16 cellular contexts compared by ENCODE assay signal in the genomic region with DNA sequence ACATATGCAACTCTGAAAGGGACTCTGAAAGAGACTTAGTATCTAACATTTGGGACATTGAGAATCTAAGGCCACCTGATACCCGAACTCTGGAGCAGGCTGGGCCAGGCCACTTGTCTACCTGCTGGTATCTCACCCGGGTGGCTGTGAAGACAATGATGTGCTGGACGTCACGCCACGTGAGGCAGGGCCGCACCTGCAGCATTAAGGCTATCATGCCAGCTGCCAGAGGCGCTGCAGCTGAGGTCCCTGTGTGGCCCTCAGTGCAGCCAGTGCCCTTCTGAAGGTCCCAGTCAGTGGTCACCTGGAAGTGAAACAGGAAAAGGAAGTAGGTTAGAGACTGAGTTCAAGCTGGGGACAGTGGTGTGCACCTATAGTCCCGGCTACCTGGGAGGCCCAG. TPM values are rescaled to one million over a fixed set of nuclear protein-coding genes. Genes with fewer than 3 reads are reported as not detected.
DNase-seq lines count a peak whose midpoint lies in the region; ATAC-seq, FAIRE-seq and TF ChIP-seq lines count a peak whose summit lies in the region.
"Had no signal": no experiment of that assay in that cellular context is flagged by ENCODE, and none has a peak within 500 bp of the region (broad histone marks: within the 10 kb centered on the region; RNA-seq: fewer than 3 reads in every experiment).

No MANE protein-coding gene starts in this region.

- WGBS in K562 (ENCODE audit: insufficient coverage, low coverage, missing lambda C conversion rate), result 85% methylated on average over 8 of the region's 8 CpGs

- H3K9me3 Mint-ChIP-seq in IgD-negative memory B cell, result no peaks in the 10 kb centered on the region
- no peaks in the 10 kb centered on the region for H3K9me3 Mint-ChIP-seq in stimulated activated effector memory CD8-positive, alpha-beta T cell treated with anti-CD3 and anti-CD28 coated beads, Interleukin-12 subunit alpha, Interleukin-12 subunit beta, amount 100 ng/mL, for 72 hours
- H3K9me3 Mint-ChIP-seq: activated T-helper 1 cell treated with anti-CD3 and anti-CD28 coated beads, Interleukin-12 subunit alpha, Interleukin-12 subunit beta, Interleukin-2, Interleukin-4 antibody, amounts not matched to agents 30 ng/mL and 10 ng/mL and 1 ng/mL, durations not matched to agents 14 hours and 24 hours and 36 hours; effector memory CD8-positive, alpha-beta T cell had no signal

- no peaks in the 10 kb centered on the region for H3K79me2 ChIP-seq in K562 (ENCODE audit: control insufficient read depth, insufficient read depth, low read length)

- intact Hi-C loops in K562 (cut with micrococcal nuclease), result no loop called here

- H3K27me3 Mint-ChIP-seq in IgD-negative memory B cell, result no peaks in the 10 kb centered on the region
- H3K27me3 Mint-ChIP-seq: effector memory CD8-positive, alpha-beta T cell had no signal

- in situ Hi-C loops in K562 (cut with MboI), result no loop called here

- no peak overlapping the region for H3K4me3 Mint-ChIP-seq in IgD-negative memory B cell
- H3K4me3 Mint-ChIP-seq in stimulated activated effector memory CD8-positive, alpha-beta T cell treated with anti-CD3 and anti-CD28 coated beads, Interleukin-12 subunit alpha, Interleukin-12 subunit beta, amount 100 ng/mL, for 72 hours, result no peak overlapping the region
- H3K4me3 Mint-ChIP-seq: activated T-helper 1 cell treated with anti-CD3 and anti-CD28 coated beads, Interleukin-12 subunit alpha, Interleukin-12 subunit beta, Interleukin-2, Interleukin-4 antibody, amounts not matched to agents 30 ng/mL and 10 ng/mL and 1 ng/mL, durations not matched to agents 14 hours and 24 hours and 36 hours; effector memory CD8-positive, alpha-beta T cell had no signal

- FAIRE-seq in K562 (lab: Jason Lieb, UNC), result no peak

- TF ChIP-seq RAD21 in K562 (CRISPR knock-in tag; conservative IDR thresholded peaks at IDR 0.05 in 1 of 2, IDR thresholded peaks at IDR 0.05 in 1 of 2), result no peak

- no peak overlapping the region; the same call in 1 of the 2 replicates for H3K4me2 ChIP-seq in K562 (ENCODE audit: insufficient read depth, low read length)

- POLR2A ChIA-PET in K562 (lab: Yijun Ruan, JAX), result interaction anchor here (0.6 to 3.3 kb wide), 2 partner anchors 11 to 389 kb away, joined by 3 to 20 read pairs; partner anchors contain the start of gene PCSK7

- ATAC-seq in K562 (no peak), HG02610 (IDR thresholded peaks at IDR 0.05; ENCODE audit: unreplicated experiment) (no peak)
- no peak for ATAC-seq in stimulated activated effector memory CD8-positive, alpha-beta T cell treated with anti-CD3 and anti-CD28 coated beads, Interleukin-12 subunit alpha, Interleukin-12 subunit beta, amount 100 ng/mL, for 72 hours
- ATAC-seq: effector memory CD8-positive, alpha-beta T cell; foreskin keratinocyte had no signal

- TF ChIP-seq POLR2A in K562 (conservative IDR thresholded peaks at IDR 0.05), result no peak

- peaks cover 42 to 45% of the 10 kb centered on the region in 2 experiments; a peak in 4 of 5 replicates for H3K4me1 ChIP-seq in K562 (replicated peaks in 1 of 2; ENCODE audit: control insufficient read depth in 2 of 2, insufficient read depth in 2 of 2, low read length in 2 of 2)
- peaks cover 88% of the 10 kb centered on the region for H3K4me1 ChIP-seq in muscle layer of colon (ENCODE audit: insufficient read depth, low read length)
- H3K4me1 ChIP-seq: foreskin keratinocyte had no signal

- H3K9ac ChIP-seq in K562 (ENCODE audit: insufficient read depth in 1 of 2, low read depth in 2 of 2, low read length in 2 of 2) (peak overlapping the region in 1 of 2 experiments; percentile 30; a peak in 1 of 4 replicates), muscle layer of colon (ENCODE audit: low read length) (peak overlapping the region; percentile 42)

- H3K27ac ChIP-seq in K562 (ENCODE audit: extremely low read depth, low read depth, low read length) (no peak overlapping the region), muscle layer of colon (ENCODE audit: low read depth, low read length) (peak overlapping the region; percentile 89)
- H3K27ac ChIP-seq: foreskin keratinocyte had no signal

- DNase-seq in K562 (ENCODE audit: extremely low read depth in 1 of 4, low spot score in 3 of 4) (no peak), NCI-H1694 treated with DMSO at 0.1 percent for 48 hours (lab: John Stamatoyannopoulos, UW) (no peak), EL (no peak)
- no peak for DNase-seq in stimulated activated effector memory CD8-positive, alpha-beta T cell treated with anti-CD3 and anti-CD28 coated beads, Interleukin-12 subunit alpha, Interleukin-12 subunit beta, amount 100 ng/mL, for 72 hours (ENCODE audit: low spot score in 2 of 2)
- DNase-seq: activated CD4-positive, alpha-beta T cell treated with anti-CD3 and anti-CD28 coated beads, Interleukin-2, amount 50 U/mL, for 1 hour; effector memory CD8-positive, alpha-beta T cell; foreskin keratinocyte; NCI-H1417 treated with DMSO at 0.1 percent for 48 hours; NCI-H345; SIG-M5; T-helper 9 cell; trophoblast cell had no signal

- CTCF ChIA-PET in K562 (lab: Yijun Ruan, JAX; ENCODE audit: low intra/inter-chr PET ratio), result no interaction called here

- H3K9me1 ChIP-seq in K562 (ENCODE audit: control insufficient read depth, insufficient read depth, low read length), result peaks cover 6% of the 10 kb centered on the region

- no TSS peak for BruUV-seq in K562 (replicated peaks; lab: Mats Ljungman, UMichigan)

- H4K20me1 ChIP-seq in K562 (replicated peaks; ENCODE audit: control insufficient read depth, insufficient read depth, low read length), result peaks cover 7% of the 10 kb centered on the region

- H3K27me3 ChIP-seq in K562 (ENCODE audit: control insufficient read depth in 2 of 2, insufficient read depth in 2 of 2, low read length in 2 of 2) (no peaks in the 10 kb centered on the region), muscle layer of colon (ENCODE audit: control insufficient read depth in 1 of 2, insufficient read depth in 2 of 2, low read length in 2 of 2) (no peaks in the 10 kb centered on the region)
- H3K27me3 ChIP-seq: foreskin keratinocyte had no signal

- no peak overlapping the region for H2AFZ ChIP-seq in K562 (ENCODE audit: low read depth, low read length)

- H3K4me1 Mint-ChIP-seq in IgD-negative memory B cell, result peaks cover 0 to 4% (median 0%) of the 10 kb centered on the region in 3 donors
- peaks cover 21% of the 10 kb centered on the region for H3K4me1 Mint-ChIP-seq in stimulated activated effector memory CD8-positive, alpha-beta T cell treated with anti-CD3 and anti-CD28 coated beads, Interleukin-12 subunit alpha, Interleukin-12 subunit beta, amount 100 ng/mL, for 72 hours

- peak overlapping the region in 2 of 3 donors; percentile 62 to 78 for H3K27ac Mint-ChIP-seq in IgD-negative memory B cell
- peak overlapping the region; percentile 89 for H3K27ac Mint-ChIP-seq in stimulated activated effector memory CD8-positive, alpha-beta T cell treated with anti-CD3 and anti-CD28 coated beads, Interleukin-12 subunit alpha, Interleukin-12 subunit beta, amount 100 ng/mL, for 72 hours
- H3K27ac Mint-ChIP-seq: activated T-helper 1 cell treated with anti-CD3 and anti-CD28 coated beads, Interleukin-12 subunit alpha, Interleukin-12 subunit beta, Interleukin-2, Interleukin-4 antibody, amounts not matched to agents 30 ng/mL and 10 ng/mL and 1 ng/mL, durations not matched to agents 14 hours and 24 hours and 36 hours had no signal

- no peak overlapping the region for H3K4me3 ChIP-seq in K562
- H3K4me3 ChIP-seq in muscle layer of colon (ENCODE audit: low read depth in 1 of 2, low read length in 2 of 2), result peak overlapping the region in 1 of 2 donors; percentile 16

- H3K36me3 Mint-ChIP-seq in IgD-negative memory B cell, result no peaks in the 10 kb centered on the region
- peaks cover 95% of the 10 kb centered on the region for H3K36me3 Mint-ChIP-seq in stimulated activated effector memory CD8-positive, alpha-beta T cell treated with anti-CD3 and anti-CD28 coated beads, Interleukin-12 subunit alpha, Interleukin-12 subunit beta, amount 100 ng/mL, for 72 hours

- no peak for TF ChIP-seq EP300 in K562 (IDR thresholded peaks at IDR 0.05; ENCODE audit: low read length)

- no peak for TF ChIP-seq CTCF in K562 (IDR thresholded peaks at IDR 0.05 in 2 of 3, conservative IDR thresholded peaks at IDR 0.05 in 1 of 3; ENCODE audit: insufficient read depth in 2 of 3, low read depth in 1 of 3, low read length in 3 of 3)

- H3K36me3 ChIP-seq in K562 (ENCODE audit: control insufficient read depth, insufficient read depth, low read length), result peaks cover 69% of the 10 kb centered on the region
- peaks cover 42% of the 10 kb centered on the region for H3K36me3 ChIP-seq in muscle layer of colon (ENCODE audit: insufficient read depth, low read length)

- H3K9me3 ChIP-seq in K562 (replicated peaks; ENCODE audit: control insufficient read depth, insufficient read depth, low read depth, low read length), result no peaks in the 10 kb centered on the region
- H3K9me3 ChIP-seq in muscle layer of colon (ENCODE audit: low read length), result no peaks in the 10 kb centered on the region

RNA-seq across cellular contexts. Expression of gene PCSK7, which starts 12.4 kb away (rescaled TPM):
- polyA plus RNA-seq in IgD-negative memory B cell (68.1 TPM), K562 (2011; rRNA removed) (14.9 and 15.6 TPM in 2 replicates), K562 (2014; fragmentation: Illumina TruSeq; extraction: Trizol) (19.9 and 22.1 TPM in 2 replicates), K562 (2014; fragmentation: Nextera tagmentation; extraction: Ambion mirVana) (1 to 10 TPM; 3.1 to 3.9 TPM), K562 (2014; rRNA removed) (25.3 and 27.7 TPM in 2 replicates)
- total RNA-seq in K562 (2011; cell fraction: chromatin; rRNA removed; ENCODE audit: low replicate concordance), result 109 and 170 TPM in 2 replicates
- 70.1 and 82.7 TPM in 2 replicates for total RNA-seq in K562 (2011; cell fraction: nucleolus; rRNA removed)
- 95.3 and 149 TPM in 2 replicates for total RNA-seq in K562 (2011; cell fraction: nucleoplasm; rRNA removed)
- total RNA-seq in K562 (2014; rRNA removed) (15.2 and 20.8 TPM in 2 replicates), K562 (2014; rRNA removed; fragmentation: Illumina TruSeq; extraction: Trizol) (15.2 and 15.6 TPM in 2 replicates), K562 (2015; rRNA removed; fragmentation: Illumina TruSeq; extraction: Trizol) (16.7 and 18.2 TPM in 2 replicates), K562 (2021) (29.2 and 30.4 TPM in 2 replicates)
- polyA plus RNA-seq in K562 (2011; cell fraction: cytosol; rRNA removed), result 12.6 and 18.1 TPM in 2 replicates
- 52.6 and 75.4 TPM in 2 replicates for polyA plus RNA-seq in K562 (2011; cell fraction: nucleus; rRNA removed)
- polyA plus RNA-seq in K562 (2012), result 14.7 and 15.3 TPM in 2 replicates
- polyA minus RNA-seq in K562 (2011; rRNA and poly(A)+ RNA removed), result 14.8 and 19.1 TPM in 2 replicates
- 10.0 and 10.3 TPM in 2 replicates for polyA minus RNA-seq in K562 (2011; cell fraction: cytosol; rRNA and poly(A)+ RNA removed)
- polyA minus RNA-seq in K562 (2011; cell fraction: nucleus; rRNA and poly(A)+ RNA removed), result 21.3 and 21.8 TPM in 2 replicates

RNA-seq across cellular contexts. Expression of gene RNF214, which starts 13.0 kb away (rescaled TPM):
- polyA plus RNA-seq in IgD-negative memory B cell (12.5 TPM), K562 (2011; rRNA removed) (12.6 and 18.0 TPM in 2 replicates), K562 (2014; fragmentation: Illumina TruSeq; extraction: Trizol) (20.2 and 22.7 TPM in 2 replicates), K562 (2014; fragmentation: Nextera tagmentation; extraction: Ambion mirVana) (1 to 10 TPM; 6.6 to 7.4 TPM), K562 (2014; rRNA removed) (11.6 and 12.1 TPM in 2 replicates)
- total RNA-seq in K562 (2011; cell fraction: chromatin; rRNA removed; ENCODE audit: low replicate concordance), result 50.5 and 69.2 TPM in 2 replicates
- 27.5 and 29.7 TPM in 2 replicates for total RNA-seq in K562 (2011; cell fraction: nucleolus; rRNA removed)
- total RNA-seq in K562 (2011; cell fraction: nucleoplasm; rRNA removed), result 50.4 and 53.5 TPM in 2 replicates
- total RNA-seq in K562 (2014; rRNA removed) (6.6 and 10.1 TPM in 2 replicates), K562 (2014; rRNA removed; fragmentation: Illumina TruSeq; extraction: Trizol) (11.9 and 13.5 TPM in 2 replicates), K562 (2015; rRNA removed; fragmentation: Illumina TruSeq; extraction: Trizol) (9.5 and 10.2 TPM in 2 replicates), K562 (2021) (22.3 and 24.8 TPM in 2 replicates)
- polyA plus RNA-seq in K562 (2011; cell fraction: cytosol; rRNA removed), result 12.9 and 16.7 TPM in 2 replicates
- polyA plus RNA-seq in K562 (2011; cell fraction: nucleus; rRNA removed), result 28.9 and 44.6 TPM in 2 replicates
- 12.9 and 16.1 TPM in 2 replicates for polyA plus RNA-seq in K562 (2012)
- 22.6 and 29.9 TPM in 2 replicates for polyA minus RNA-seq in K562 (2011; rRNA and poly(A)+ RNA removed)
- 14.1 and 26.8 TPM in 2 replicates for polyA minus RNA-seq in K562 (2011; cell fraction: cytosol; rRNA and poly(A)+ RNA removed)
- 17.6 and 23.9 TPM in 2 replicates for polyA minus RNA-seq in K562 (2011; cell fraction: nucleus; rRNA and poly(A)+ RNA removed)

RNA-seq across cellular contexts. Expression of gene TAGLN, which starts 20.3 kb away (rescaled TPM):
- polyA plus RNA-seq in IgD-negative memory B cell, result 1.6 TPM
- total RNA-seq in K562 (2011; cell fraction: chromatin; rRNA removed; ENCODE audit: low replicate concordance), result 19.3 and 31.5 TPM in 2 replicates
- 15.1 and 17.0 TPM in 2 replicates for total RNA-seq in K562 (2011; cell fraction: nucleolus; rRNA removed)
- total RNA-seq in K562 (2011; cell fraction: nucleoplasm; rRNA removed), result 12.9 and 14.2 TPM in 2 replicates
- 0.95 and 1.3 TPM in 2 replicates for total RNA-seq in K562 (2014; rRNA removed)
- total RNA-seq in K562 (2014; rRNA removed; fragmentation: Illumina TruSeq; extraction: Trizol), result 1.1 and 1.4 TPM in 2 replicates
- total RNA-seq in K562 (2015; rRNA removed; fragmentation: Illumina TruSeq; extraction: Trizol), result 0.87 and 1.2 TPM in 2 replicates
- total RNA-seq in K562 (2021), result 3.5 and 3.6 TPM in 2 replicates
- 3.0 and 3.1 TPM in 2 replicates for polyA plus RNA-seq in K562 (2011; rRNA removed)
- 1.3 and 1.4 TPM in 2 replicates for polyA plus RNA-seq in K562 (2011; cell fraction: cytosol; rRNA removed)
- 22.1 and 23.9 TPM in 2 replicates for polyA plus RNA-seq in K562 (2011; cell fraction: nucleus; rRNA removed)
- 2.5 and 5.8 TPM in 2 replicates for polyA plus RNA-seq in K562 (2012)
- polyA plus RNA-seq in K562 (2014; fragmentation: Illumina TruSeq; extraction: Trizol), result 2.4 and 2.8 TPM in 2 replicates
- polyA plus RNA-seq in K562 (2014; fragmentation: Nextera tagmentation; extraction: Ambion mirVana), result under 1 TPM; 0.21 to 0.56 TPM
- 3.2 and 4.9 TPM in 2 replicates for polyA plus RNA-seq in K562 (2014; rRNA removed)
- polyA minus RNA-seq in K562 (2011; rRNA and poly(A)+ RNA removed), result 1.7 and 2.7 TPM in 2 replicates
- 2.0 TPM in 1 of 2 replicates, not detected in the other for polyA minus RNA-seq in K562 (2011; cell fraction: cytosol; rRNA and poly(A)+ RNA removed)
- 3.2 and 3.3 TPM in 2 replicates for polyA minus RNA-seq in K562 (2011; cell fraction: nucleus; rRNA and poly(A)+ RNA removed)

RNA-seq across cellular contexts. Expression of gene SIDT2, which starts 40.9 kb away (rescaled TPM):
- polyA plus RNA-seq in IgD-negative memory B cell (61.0 TPM), K562 (2011; rRNA removed) (11.5 and 21.7 TPM in 2 replicates), K562 (2014; fragmentation: Illumina TruSeq; extraction: Trizol) (14.4 and 15.6 TPM in 2 replicates), K562 (2014; fragmentation: Nextera tagmentation; extraction: Ambion mirVana) (1 to 10 TPM; 2.4 to 3.6 TPM), K562 (2014; rRNA removed) (14.1 and 22.2 TPM in 2 replicates)
- 140 and 344 TPM in 2 replicates for total RNA-seq in K562 (2011; cell fraction: chromatin; rRNA removed; ENCODE audit: low replicate concordance)
- total RNA-seq in K562 (2011; cell fraction: nucleolus; rRNA removed), result 167 and 174 TPM in 2 replicates
- total RNA-seq in K562 (2011; cell fraction: nucleoplasm; rRNA removed), result 143 and 150 TPM in 2 replicates
- total RNA-seq in K562 (2014; rRNA removed) (5.9 and 7.1 TPM in 2 replicates), K562 (2014; rRNA removed; fragmentation: Illumina TruSeq; extraction: Trizol) (4.4 and 6.5 TPM in 2 replicates), K562 (2015; rRNA removed; fragmentation: Illumina TruSeq; extraction: Trizol) (6.1 and 7.0 TPM in 2 replicates), K562 (2021) (17.7 and 20.2 TPM in 2 replicates)
- polyA plus RNA-seq in K562 (2011; cell fraction: cytosol; rRNA removed), result 11.6 and 15.7 TPM in 2 replicates
- polyA plus RNA-seq in K562 (2011; cell fraction: nucleus; rRNA removed), result 117 and 144 TPM in 2 replicates
- 15.7 and 22.6 TPM in 2 replicates for polyA plus RNA-seq in K562 (2012)
- 16.3 and 17.1 TPM in 2 replicates for polyA minus RNA-seq in K562 (2011; rRNA and poly(A)+ RNA removed)
- 14.1 and 17.0 TPM in 2 replicates for polyA minus RNA-seq in K562 (2011; cell fraction: cytosol; rRNA and poly(A)+ RNA removed)
- 32.9 and 48.4 TPM in 2 replicates for polyA minus RNA-seq in K562 (2011; cell fraction: nucleus; rRNA and poly(A)+ RNA removed)
